In genomic region chr1:245361951-245362350, GRCh38 we compare ENCODE assay signal across 32 cellular contexts.
DNase-seq lines count a peak whose midpoint lies in the region; ATAC-seq and TF ChIP-seq lines count a peak whose summit lies in the region.
"Had no signal": no experiment of that assay in that cellular context is flagged by ENCODE, and none has a peak within 500 bp of the region (broad histone marks: within the 10 kb centered on the region; RNA-seq: fewer than 3 reads in every experiment).

No MANE protein-coding gene starts in this region.

- no peaks in the 10 kb centered on the region for H3K36me3 ChIP-seq in right atrium auricular region
- peaks cover 4% of the 10 kb centered on the region; the same call in 1 of the 2 replicates for H3K36me3 ChIP-seq in IMR-90 (ENCODE audit: control insufficient read depth, insufficient read depth, low read length)
- H3K36me3 ChIP-seq: BLaER1; BLaER1 treated with 17β-estradiol and CSF1 and Interleukin-3, amounts not matched to agents 10 nM and 100 nM had no signal

- H2BK20ac ChIP-seq in IMR-90 (ENCODE audit: low read depth, low read length) = no peak overlapping the region

- peak; percentile 58 for DNase-seq in cardiac septum (ENCODE audit: low spot score)
- DNase-seq in right atrium auricular region (ENCODE audit: low spot score) = no peak
- no peak for DNase-seq in IMR-90
- peak; percentile 53 for DNase-seq in coronary artery (ENCODE audit: low spot score)
- peak; percentile 53 for DNase-seq in mesenteric fat pad (ENCODE audit: low spot score)
- no peak for DNase-seq in DMS53 treated with DMSO at 0.1 percent for 48 hours (lab: John Stamatoyannopoulos, UW; ENCODE audit: unreplicated experiment)
- DNase-seq: 8988T; ACHN; AML-193; BE2C; C1 segment of cervical spinal cord; Caco-2; Calu3; CD4-positive, alpha-beta T cell; CD4-positive, CD25-positive, alpha-beta regulatory T cell; CD8-positive, alpha-beta memory T cell; CD8-positive, alpha-beta T cell; COR-L47; DMS 273 treated with DMSO at 0.1 percent for 48 hours; DMS153; DMS53; DMS79; DMS79 treated with DMSO at 0.1 percent for 48 hours; DND-41; EL had no signal

- TF ChIP-seq CTCF in right atrium auricular region (IDR thresholded peaks at IDR 0.05) (no peak), IMR-90 (conservative IDR thresholded peaks at IDR 0.05; ENCODE audit: low read depth, low read length) (no peak), coronary artery (IDR thresholded peaks at IDR 0.05) (no peak)

- no peaks in the 10 kb centered on the region for H3K4me1 ChIP-seq in right atrium auricular region
- no peaks in the 10 kb centered on the region for H3K4me1 ChIP-seq in IMR-90 (ENCODE audit: control insufficient read depth, insufficient read depth, low read length)
- H3K4me1 ChIP-seq: A549, Caco-2 had no signal

- no peak overlapping the region for H3K56ac ChIP-seq in IMR-90 (ENCODE audit: extremely low read depth, insufficient read depth, low read length)

- no CpG with 5 or more reads among the region's 15 CpGs for WGBS in IMR-90 (ENCODE audit: extremely low coverage in 2 of 2, insufficient read length in 1 of 2), 2 experiments

- no peak overlapping the region for H2BK120ac ChIP-seq in IMR-90 (ENCODE audit: low read depth, low read length)

- in situ Hi-C loops in IMR-90 (cut with MboI; ENCODE audit: low sequenced_read_pairs) = no loop called here

- TF ChIP-seq POLR2A in IMR-90 (IDR thresholded peaks at IDR 0.05; ENCODE audit: low read depth, low read length) = no peak

- H3K9ac ChIP-seq in IMR-90 (ENCODE audit: low read depth, low read length) = no peak overlapping the region
- H3K9ac ChIP-seq: BLaER1; BLaER1 treated with 17β-estradiol and CSF1 and Interleukin-3, amounts not matched to agents 10 nM and 100 nM had no signal

- dilution Hi-C loops in IMR-90 (cut with HindIII; ENCODE audit: low sequenced_read_pairs, unreplicated experiment) = no loop called here

- H3K4me3 ChIP-seq in right atrium auricular region = no peak overlapping the region
- no peak overlapping the region for H3K4me3 ChIP-seq in IMR-90 (ENCODE audit: insufficient read depth, low read depth, low read length)
- H3K4me3 ChIP-seq in coronary artery = no peak overlapping the region
- H3K4me3 ChIP-seq: A549; BLaER1; BLaER1 treated with 17β-estradiol and CSF1 and Interleukin-3, amounts not matched to agents 10 nM and 100 nM had no signal

- no peak overlapping the region for H2BK15ac ChIP-seq in IMR-90 (ENCODE audit: low read depth, low read length)

- no peak overlapping the region for H4K91ac ChIP-seq in IMR-90 (ENCODE audit: insufficient read depth, low read depth, low read length)

- no peak for TF ChIP-seq RAD21 in IMR-90 (IDR thresholded peaks at IDR 0.05; ENCODE audit: low read length)

- POLR2A ChIA-PET in IMR-90 (lab: Charles Lee; ENCODE audit: unreplicated experiment) = no interaction called here

- no peak overlapping the region for H2AK5ac ChIP-seq in IMR-90 (ENCODE audit: low read depth, low read length)

- H3K27ac ChIP-seq in right atrium auricular region (no peak overlapping the region), IMR-90 (ENCODE audit: insufficient read depth, low read length) (no peak overlapping the region), coronary artery (no peak overlapping the region)
- H3K27ac ChIP-seq: 22Rv1; A549; BLaER1; BLaER1 treated with 17β-estradiol and CSF1 and Interleukin-3, amounts not matched to agents 10 nM and 100 nM; C4-2B had no signal

- no peaks in the 10 kb centered on the region for H4K20me1 ChIP-seq in IMR-90 (ENCODE audit: insufficient read depth, low read length)
- H4K20me1 ChIP-seq: BLaER1; BLaER1 treated with 17β-estradiol and CSF1 and Interleukin-3, amounts not matched to agents 10 nM and 100 nM had no signal

- H3K9me1 ChIP-seq in IMR-90 (ENCODE audit: insufficient read depth, low read length) = no peaks in the 10 kb centered on the region

- no peak overlapping the region for H3K4me2 ChIP-seq in IMR-90 (ENCODE audit: low read depth, low read length)
- H3K4me2 ChIP-seq: A549 had no signal

- CTCF ChIA-PET in IMR-90 (lab: Yijun Ruan, JAX) = no interaction called here

- BruUV-seq in IMR-90 (replicated peaks; lab: Mats Ljungman, UMichigan) = no TSS peak

- no peak overlapping the region for H3K23ac ChIP-seq in IMR-90 (ENCODE audit: low read depth, low read length)

- no peak overlapping the region for H3K18ac ChIP-seq in IMR-90 (ENCODE audit: low read depth, low read length)

- no peaks in the 10 kb centered on the region for H3K27me3 ChIP-seq in right atrium auricular region
- no peaks in the 10 kb centered on the region for H3K27me3 ChIP-seq in IMR-90 (ENCODE audit: control insufficient read depth, insufficient read depth, low read length)
- H3K27me3 ChIP-seq: BE2C, BLaER1 had no signal

- H3K4ac ChIP-seq in IMR-90 (ENCODE audit: low read depth, low read length) = no peak overlapping the region

- intact Hi-C loops in cardiac septum (cut with DNase I) (no loop called here), IMR-90 (cut with micrococcal nuclease) (no loop called here)

- H2AFZ ChIP-seq in IMR-90 (replicated peaks; ENCODE audit: low read length, poor library complexity) = no peak overlapping the region

- H3K79me1 ChIP-seq in IMR-90 (ENCODE audit: low read depth in 1 of 2, low read length in 2 of 2) = no peaks in the 10 kb centered on the region

- no peak overlapping the region for H4K8ac ChIP-seq in IMR-90 (ENCODE audit: low read depth in 2 of 2, low read length in 2 of 2)

- no peak overlapping the region for H4K5ac ChIP-seq in IMR-90 (ENCODE audit: low read depth, low read length)

- no peak overlapping the region for H3K14ac ChIP-seq in IMR-90 (replicated peaks; ENCODE audit: low read depth, low read length)

- no peak overlapping the region for H2BK5ac ChIP-seq in IMR-90 (ENCODE audit: low read depth, low read length, poor library complexity, severe bottlenecking)

- H3K9me3 ChIP-seq in right atrium auricular region (no peaks in the 10 kb centered on the region), IMR-90 (ENCODE audit: control insufficient read depth, insufficient read depth, low read length) (no peaks in the 10 kb centered on the region)
- H3K9me3 ChIP-seq: A549, BE2C, Caco-2 had no signal

- H2AK9ac ChIP-seq in IMR-90 (replicated peaks; ENCODE audit: low read depth, low read length, poor library complexity) = peak overlapping the region; percentile 26

- ATAC-seq in IMR-90 (ENCODE audit: low read depth) (no peak), GM19328 (IDR thresholded peaks at IDR 0.05; ENCODE audit: unreplicated experiment) (no peak), HG03520 (IDR thresholded peaks at IDR 0.05; ENCODE audit: unreplicated experiment) (no peak)
- ATAC-seq: A549; CD8-positive, alpha-beta T cell had no signal

TF ChIP-seq in IMR-90, 13 proteins besides CTCF, POLR2A, EP300 and RAD21:
- TF ChIP-seq RCOR1 (IDR thresholded peaks at IDR 0.05; ENCODE audit: insufficient replicate concordance, low read length) (no peak), MXI1 (IDR thresholded peaks at IDR 0.05; ENCODE audit: borderline replicate concordance, low read depth, low read length) (no peak), FOS (IDR thresholded peaks at IDR 0.05; ENCODE audit: low read depth, low read length) (no peak), NFE2L2 (IDR thresholded peaks at IDR 0.05; ENCODE audit: low read depth, low read length) (no peak), CHD1 (IDR thresholded peaks at IDR 0.05; ENCODE audit: low read depth, low read length) (no peak), CEBPB (IDR thresholded peaks at IDR 0.05; ENCODE audit: low read depth, low read length) (no peak), SMC3 (IDR thresholded peaks at IDR 0.05; ENCODE audit: low read depth, low read length) (no peak), BHLHE40 (IDR thresholded peaks at IDR 0.05; ENCODE audit: low read depth, low read length) (no peak), RFX5 (IDR thresholded peaks at IDR 0.05; ENCODE audit: low read depth, low read length) (no peak), USF2 (IDR thresholded peaks at IDR 0.05; ENCODE audit: low read depth, low read length) (no peak), MAFK (IDR thresholded peaks at IDR 0.05; ENCODE audit: low read depth, low read length) (no peak), MAZ (IDR thresholded peaks at IDR 0.05; ENCODE audit: borderline replicate concordance, low read depth, low read length) (no peak), ELK1 (IDR thresholded peaks at IDR 0.05; ENCODE audit: borderline replicate concordance, low read depth, low read length) (no peak)

Comparison
In these comparisons a context has a peak if more than half of its experiments do, and no peak if none do; other contexts are left out.
1. DNase-seq: peak in cardiac septum (single experiment), coronary artery (single experiment) and mesenteric fat pad (single experiment); none in right atrium auricular region (single experiment), IMR-90 (single experiment) and DMS53 treated with DMSO at 0.1 percent for 48 hours (single experiment).